Comparison of ENCODE assay signal across 27 cellular contexts in the genomic region with DNA sequence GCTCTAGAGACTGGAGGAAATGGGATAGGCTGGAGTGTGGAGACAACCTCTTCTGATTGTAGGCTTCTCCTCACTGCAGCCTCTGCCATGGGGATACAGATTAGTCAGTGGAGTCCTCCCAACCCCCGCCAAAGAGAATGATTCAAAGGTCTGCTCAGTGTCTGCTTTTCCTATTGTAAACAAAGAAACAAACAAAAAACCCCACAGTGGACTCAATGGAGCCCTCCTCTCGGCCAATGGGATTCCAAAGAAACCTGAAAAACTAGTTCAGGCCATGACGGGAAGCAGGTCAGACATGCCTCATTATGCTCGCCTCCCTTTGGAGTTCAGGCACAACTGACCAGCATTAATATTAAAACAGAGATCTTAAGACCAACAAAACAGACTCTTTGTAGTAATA.
A peak's percentile ranks its signal among the peaks of the same experiment; 100 is the strongest.
DNase-seq lines count a peak whose midpoint lies in the region; ATAC-seq and TF ChIP-seq lines count a peak whose summit lies in the region.
"Had no signal": no experiment of that assay in that cellular context is flagged by ENCODE, and none has a peak within 500 bp of the region (broad histone marks: within the 10 kb centered on the region; RNA-seq: fewer than 3 reads in every experiment).

No MANE protein-coding gene starts in this region.

- H3K4me2 ChIP-seq in PC-9 (peak overlapping the region; percentile 41), mesenchymal stem cell (ENCODE audit: low read length, poor library complexity, severe bottlenecking) (no peak overlapping the region)
- H3K4me2 ChIP-seq: A549, KMS-11 had no signal

- no peaks in the 10 kb centered on the region for H3K9me3 Mint-ChIP-seq in Calu3 (ENCODE audit: low read depth, unreplicated experiment)
- H3K9me3 Mint-ChIP-seq: CD4-positive, alpha-beta T cell; stimulated activated naive CD8-positive, alpha-beta T cell treated with anti-CD3 and anti-CD28 coated beads, Interleukin-15, amount 100 ng/mL, for 72 hours had no signal

- H3K18ac ChIP-seq in mesenchymal stem cell (ENCODE audit: low read depth in 1 of 2, low read length in 2 of 2) = no peak overlapping the region

- H4K20me1 ChIP-seq in PC-9 (ENCODE audit: insufficient read depth) = no peaks in the 10 kb centered on the region

- H2AK5ac ChIP-seq in mesenchymal stem cell (ENCODE audit: low read length, severe bottlenecking) = no peak overlapping the region

- H2BK15ac ChIP-seq in mesenchymal stem cell (ENCODE audit: low read depth, poor library complexity, severe bottlenecking) = no peak overlapping the region

- no peak overlapping the region for H3K14ac ChIP-seq in mesenchymal stem cell (ENCODE audit: low read length in 2 of 2)

- H3K79me2 ChIP-seq in PC-9 (ENCODE audit: low read depth) = no peaks in the 10 kb centered on the region

- H2BK120ac ChIP-seq in mesenchymal stem cell (ENCODE audit: low read depth, low read length) = no peak overlapping the region

- no TSS peak for BruUV-seq in Calu3 (replicated peaks; lab: Mats Ljungman, UMichigan)
- BruUV-seq in PC-9 (replicated peaks; lab: Mats Ljungman, UMichigan) = no TSS peak

- 22% methylated on average over 4 of the region's 4 CpGs for WGBS in mesenchymal stem cell

- H3K4me1 ChIP-seq in PC-9 (replicated peaks; ENCODE audit: insufficient read depth) = peaks cover 15% of the 10 kb centered on the region
- H3K4me1 ChIP-seq in mesenchymal stem cell (ENCODE audit: control insufficient read depth, insufficient read depth, low read depth, low read length) = peaks cover 2% of the 10 kb centered on the region
- H3K4me1 ChIP-seq: A549, breast epithelium, psoas muscle had no signal

- no peak overlapping the region for H3K27ac Mint-ChIP-seq in Calu3 (ENCODE audit: unreplicated experiment)
- H3K27ac Mint-ChIP-seq: CD4-positive, alpha-beta T cell; stimulated activated naive CD8-positive, alpha-beta T cell treated with anti-CD3 and anti-CD28 coated beads, Interleukin-15, amount 100 ng/mL, for 72 hours had no signal

- H3K4me3 ChIP-seq in PC-9 (no peak overlapping the region), mesenchymal stem cell (ENCODE audit: insufficient read depth in 1 of 2, low read depth in 1 of 2, low read length in 2 of 2) (no peak overlapping the region)
- H3K4me3 ChIP-seq: A549, breast epithelium, psoas muscle had no signal

- H3K36me3 ChIP-seq in PC-9 (ENCODE audit: low read depth) (no peaks in the 10 kb centered on the region), mesenchymal stem cell (ENCODE audit: control insufficient read depth in 1 of 2, insufficient read depth in 2 of 2, low read depth in 1 of 2, low read length in 2 of 2) (no peaks in the 10 kb centered on the region)
- H3K36me3 ChIP-seq: breast epithelium, neutrophil had no signal

- POLR2A ChIA-PET in PC-9 (lab: Charles Lee; ENCODE audit: unreplicated experiment) = no interaction called here

- no peaks in the 10 kb centered on the region for H3K79me1 ChIP-seq in mesenchymal stem cell (replicated peaks; ENCODE audit: low read length, poor library complexity, severe bottlenecking)

- H2BK5ac ChIP-seq in mesenchymal stem cell (ENCODE audit: low read depth, low read length, poor library complexity, severe bottlenecking) = no peak overlapping the region

- intact Hi-C loops in Calu3 (cut with micrococcal nuclease; ENCODE audit: unreplicated experiment) (no loop called here), PC-9 (cut with micrococcal nuclease; ENCODE audit: unreplicated experiment) (no loop called here)

- no peaks in the 10 kb centered on the region for H3K36me3 Mint-ChIP-seq in Calu3 (ENCODE audit: insufficient read depth, unreplicated experiment)

- no peaks in the 10 kb centered on the region for H3K27me3 Mint-ChIP-seq in Calu3 (ENCODE audit: unreplicated experiment)

- TF ChIP-seq CTCF in Calu3 (IDR thresholded peaks at IDR 0.05; ENCODE audit: unreplicated experiment) (no peak), PC-9 (conservative IDR thresholded peaks at IDR 0.05) (no peak)

- H3K27ac ChIP-seq in PC-9 = no peak overlapping the region
- H3K27ac ChIP-seq in mesenchymal stem cell (ENCODE audit: low read length, poor library complexity, severe bottlenecking) = no peak overlapping the region
- H3K27ac ChIP-seq: A549, breast epithelium, KMS-11, neutrophil, psoas muscle had no signal

- H3K9me2 ChIP-seq in PC-9 (ENCODE audit: insufficient read depth) = no peaks in the 10 kb centered on the region; the same call in 1 of the 2 replicates

- H4K8ac ChIP-seq in mesenchymal stem cell (ENCODE audit: low read length) = no peak overlapping the region

- no peak overlapping the region for H3K4ac ChIP-seq in mesenchymal stem cell (ENCODE audit: low read depth in 1 of 2, low read length in 2 of 2)

- no peak overlapping the region for H3K4me3 Mint-ChIP-seq in Calu3 (ENCODE audit: low read depth, unreplicated experiment)
- H3K4me3 Mint-ChIP-seq: CD4-positive, alpha-beta T cell; stimulated activated naive CD8-positive, alpha-beta T cell treated with anti-CD3 and anti-CD28 coated beads, Interleukin-15, amount 100 ng/mL, for 72 hours had no signal

- H3K27me3 ChIP-seq in PC-9 (ENCODE audit: insufficient read depth, low read depth) = no peaks in the 10 kb centered on the region
- no peaks in the 10 kb centered on the region for H3K27me3 ChIP-seq in mesenchymal stem cell (ENCODE audit: control insufficient read depth in 1 of 2, insufficient read depth in 1 of 2, low read length in 2 of 2)
- H3K27me3 ChIP-seq: breast epithelium, neutrophil had no signal

- H3K4me1 Mint-ChIP-seq in Calu3 (ENCODE audit: low read depth, unreplicated experiment) = no peaks in the 10 kb centered on the region
- H3K4me1 Mint-ChIP-seq: stimulated activated naive CD8-positive, alpha-beta T cell treated with anti-CD3 and anti-CD28 coated beads, Interleukin-15, amount 100 ng/mL, for 72 hours had no signal

- H3F3A ChIP-seq in PC-9 (ENCODE audit: insufficient read depth, low read depth) = no peaks in the 10 kb centered on the region

- H2AFZ ChIP-seq in PC-9 (no peak overlapping the region), mesenchymal stem cell (ENCODE audit: low read depth, low read length) (no peak overlapping the region)

- H2BK12ac ChIP-seq in mesenchymal stem cell (ENCODE audit: low read length in 2 of 2) = no peak overlapping the region

- DNase-seq in Calu3 = peak; percentile 6
- peak; percentile 46 for DNase-seq in HT-29 (ENCODE audit: low spot score)
- peak; percentile 22 to 51 for DNase-seq in PC-9
- DNase-seq in mesenchymal stem cell = peak; percentile 50
- no peak for DNase-seq in stimulated activated naive CD4-positive, alpha-beta T cell (lab: John Stamatoyannopoulos, UW)
- no peak for DNase-seq in hypothalamus (lab: John Stamatoyannopoulos, UW)
- DNase-seq in cortex of kidney (lab: John Stamatoyannopoulos, UW) = no peak
- DNase-seq: activated CD4-positive, alpha-beta T cell treated with anti-CD3 and anti-CD28 coated beads, Interleukin-2, amount 50 U/mL, for 48 hours; activated CD8-positive, alpha-beta memory T cell treated with anti-CD3 and anti-CD28 coated beads, Interleukin-2, amount 50 U/mL, for 4 hours; activated naive CD4-positive, alpha-beta T cell treated with anti-CD3 and anti-CD28 coated beads, Interleukin-2, amount 50 U/mL, for 16 hours; AML-193; amygdala; CD4-positive, alpha-beta T cell; DMS 273 treated with DMSO at 0.1 percent for 48 hours; effector CD4-positive, alpha-beta T cell; foreskin fibroblast; GF-D8; NCI-H1436 treated with DMSO at 0.1 percent for 48 hours; NCI-H524 treated with DMSO at 0.1 percent for 48 hours; psoas muscle; stimulated activated naive CD8-positive, alpha-beta T cell treated with anti-CD3 and anti-CD28 coated beads, Interleukin-15, amount 100 ng/mL, for 72 hours had no signal

- H3K9ac ChIP-seq in mesenchymal stem cell (ENCODE audit: low read length) = no peak overlapping the region
- H3K9ac ChIP-seq: KMS-11 had no signal

- H3K9me3 ChIP-seq in PC-9 (ENCODE audit: insufficient read depth, low read depth) (no peaks in the 10 kb centered on the region), mesenchymal stem cell (ENCODE audit: control insufficient read depth, low read length) (no peaks in the 10 kb centered on the region)
- H3K9me3 ChIP-seq: A549, breast epithelium, neutrophil, psoas muscle had no signal

- CTCF ChIA-PET in Calu3 (lab: Charles Lee) (no interaction called here), PC-9 (lab: Charles Lee) (interaction anchor here (0.6 kb wide), 1 partner anchor 623 kb away, joined by 3 read pairs; no protein-coding TSS in a partner anchor)

- no peak overlapping the region for H3K23ac ChIP-seq in mesenchymal stem cell (ENCODE audit: low read length in 2 of 2)

- no peak overlapping the region for H4K91ac ChIP-seq in mesenchymal stem cell (ENCODE audit: low read length)

- no peak for ATAC-seq in GM18519 (IDR thresholded peaks at IDR 0.05; ENCODE audit: low FRiP score, unreplicated experiment)
- ATAC-seq: A549; activated CD4-positive, CD25-positive, alpha-beta regulatory T cell treated with anti-CD3 and anti-CD28 coated beads, Interleukin-2, amount 50 U/mL, for 24 hours; psoas muscle; stimulated activated naive CD8-positive, alpha-beta T cell treated with anti-CD3 and anti-CD28 coated beads, Interleukin-15, amount 100 ng/mL, for 72 hours had no signal

Comparison
In these comparisons a context has a peak if more than half of its experiments do, and no peak if none do; other contexts are left out.
1. DNase-seq: peak in Calu3 (single experiment), HT-29 (single experiment), PC-9 (2 of 2) and mesenchymal stem cell (single experiment); none in stimulated activated naive CD4-positive, alpha-beta T cell (0 of 6), hypothalamus (0 of 51) and cortex of kidney (single experiment).